4 cellular contexts compared by ENCODE assay signal in the genomic region with DNA sequence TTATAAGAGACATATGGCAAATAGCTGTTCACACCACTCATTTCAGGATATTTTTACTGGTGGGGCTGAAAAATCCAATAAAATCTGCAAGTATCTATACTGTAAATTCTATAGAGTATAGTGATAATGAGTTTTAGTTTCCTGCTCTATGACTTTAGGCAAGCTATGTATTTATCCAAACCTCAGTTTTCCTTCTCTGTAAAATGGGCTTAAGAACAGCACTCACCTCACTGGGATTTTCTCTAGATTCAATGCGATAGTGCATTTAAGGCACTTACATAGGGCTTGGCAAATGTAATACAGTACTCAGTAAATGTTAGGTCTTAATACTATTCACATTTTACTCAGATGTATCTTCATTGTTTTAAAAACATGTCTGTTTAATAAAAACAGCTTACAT.
TF ChIP-seq lines count a peak whose summit lies in the region.

No MANE protein-coding gene starts in this region.

TF ChIP-seq in HepG2, 621 proteins besides CTCF, POLR2A, EP300 and RAD21:
- peak; percentile 68 for TF ChIP-seq ZNF629 (CRISPR knock-in tag; conservative IDR thresholded peaks at IDR 0.05)
- TF ChIP-seq REPIN1 (CRISPR knock-in tag; IDR thresholded peaks at IDR 0.05; ENCODE audit: borderline replicate concordance, low read depth) = no peak
TF ChIP-seq in HepG2: peak in this region for 1.

TF ChIP-seq in WTC11, 78 proteins besides CTCF, POLR2A, EP300 and RAD21:
- no peak for TF ChIP-seq TP53 (CRISPR knock-in tag; IDR thresholded peaks at IDR 0.05)
- 0 out of 2 replicates have a peak, but pooled peaks have one; percentile 51 for TF ChIP-seq GTF2I (CRISPR knock-in tag; conservative IDR thresholded peaks at IDR 0.05)
- no peak for TF ChIP-seq CREB1 (CRISPR knock-in tag; IDR thresholded peaks at IDR 0.05)

TF ChIP-seq in K562, 482 proteins besides CTCF, POLR2A, EP300 and RAD21:
- TF ChIP-seq, protein P1, sequence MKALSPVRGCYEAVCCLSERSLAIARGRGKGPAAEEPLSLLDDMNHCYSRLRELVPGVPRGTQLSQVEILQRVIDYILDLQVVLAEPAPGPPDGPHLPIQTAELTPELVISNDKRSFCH (CRISPR knock-in tag; IDR thresholded peaks at IDR 0.05) = no peak
- TF ChIP-seq, protein P1 (tag; IDR thresholded peaks at IDR 0.05) = no peak
- TF ChIP-seq RBM25 (IDR thresholded peaks at IDR 0.05; ENCODE audit: low read depth, low read length, severe bottlenecking) = peak; percentile 97

TF ChIP-seq in H1, 55 proteins besides CTCF, POLR2A, EP300 and RAD21:
- TF ChIP-seq CREB1 (IDR thresholded peaks at IDR 0.05) (no peak), KDM1A (IDR thresholded peaks at IDR 0.05; ENCODE audit: borderline replicate concordance, low read length) (peak; percentile 93), HDAC2 (IDR thresholded peaks at IDR 0.05; ENCODE audit: borderline replicate concordance in 1 of 2, low read depth in 2 of 2, low read length in 2 of 2) (peak in 1 of 2 experiments; percentile 88; a peak in 1 of 4 replicates), KDM4A (IDR thresholded peaks at IDR 0.05; ENCODE audit: low read depth, low read length, severe bottlenecking) (no peak)
